ENCODE assay signal across 1 cellular context in genomic region chr6:31927242-31927867, GRCh38.
TF ChIP-seq lines count a peak whose summit lies in the region.

Gene C2, plus strand, starts transcription at chr6:31927717. Its CDS starts 36 bp downstream, at chr6:31927753.

TF ChIP-seq in HepG2, 621 proteins besides CTCF, POLR2A, EP300 and RAD21 (continued from another document and continues in another):
- TF ChIP-seq, protein P1, sequence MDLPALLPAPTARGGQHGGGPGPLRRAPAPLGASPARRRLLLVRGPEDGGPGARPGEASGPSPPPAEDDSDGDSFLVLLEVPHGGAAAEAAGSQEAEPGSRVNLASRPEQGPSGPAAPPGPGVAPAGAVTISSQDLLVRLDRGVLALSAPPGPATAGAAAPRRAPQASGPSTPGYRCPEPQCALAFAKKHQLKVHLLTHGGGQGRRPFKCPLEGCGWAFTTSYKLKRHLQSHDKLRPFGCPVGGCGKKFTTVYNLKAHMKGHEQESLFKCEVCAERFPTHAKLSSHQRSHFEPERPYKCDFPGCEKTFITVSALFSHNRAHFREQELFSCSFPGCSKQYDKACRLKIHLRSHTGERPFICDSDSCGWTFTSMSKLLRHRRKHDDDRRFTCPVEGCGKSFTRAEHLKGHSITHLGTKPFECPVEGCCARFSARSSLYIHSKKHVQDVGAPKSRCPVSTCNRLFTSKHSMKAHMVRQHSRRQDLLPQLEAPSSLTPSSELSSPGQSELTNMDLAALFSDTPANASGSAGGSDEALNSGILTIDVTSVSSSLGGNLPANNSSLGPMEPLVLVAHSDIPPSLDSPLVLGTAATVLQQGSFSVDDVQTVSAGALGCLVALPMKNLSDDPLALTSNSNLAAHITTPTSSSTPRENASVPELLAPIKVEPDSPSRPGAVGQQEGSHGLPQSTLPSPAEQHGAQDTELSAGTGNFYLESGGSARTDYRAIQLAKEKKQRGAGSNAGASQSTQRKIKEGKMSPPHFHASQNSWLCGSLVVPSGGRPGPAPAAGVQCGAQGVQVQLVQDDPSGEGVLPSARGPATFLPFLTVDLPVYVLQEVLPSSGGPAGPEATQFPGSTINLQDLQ (CRISPR knock-in tag; IDR thresholded peaks at IDR 0.05), result no peak
- TF ChIP-seq, protein P2, sequence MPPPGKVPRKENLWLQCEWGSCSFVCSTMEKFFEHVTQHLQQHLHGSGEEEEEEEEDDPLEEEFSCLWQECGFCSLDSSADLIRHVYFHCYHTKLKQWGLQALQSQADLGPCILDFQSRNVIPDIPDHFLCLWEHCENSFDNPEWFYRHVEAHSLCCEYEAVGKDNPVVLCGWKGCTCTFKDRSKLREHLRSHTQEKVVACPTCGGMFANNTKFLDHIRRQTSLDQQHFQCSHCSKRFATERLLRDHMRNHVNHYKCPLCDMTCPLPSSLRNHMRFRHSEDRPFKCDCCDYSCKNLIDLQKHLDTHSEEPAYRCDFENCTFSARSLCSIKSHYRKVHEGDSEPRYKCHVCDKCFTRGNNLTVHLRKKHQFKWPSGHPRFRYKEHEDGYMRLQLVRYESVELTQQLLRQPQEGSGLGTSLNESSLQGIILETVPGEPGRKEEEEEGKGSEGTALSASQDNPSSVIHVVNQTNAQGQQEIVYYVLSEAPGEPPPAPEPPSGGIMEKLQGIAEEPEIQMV (CRISPR knock-in tag; IDR thresholded peaks at IDR 0.05; ENCODE audit: low read depth), result 0 out of 2 replicates have a peak, but pooled peaks have one; percentile 25
- peak; percentile 59 for TF ChIP-seq MED8 (CRISPR knock-in tag; IDR thresholded peaks at IDR 0.05; ENCODE audit: insufficient replicate concordance)
- TF ChIP-seq PAX8 (CRISPR knock-in tag; IDR thresholded peaks at IDR 0.05; ENCODE audit: borderline replicate concordance), result no peak
- TF ChIP-seq ZNF530 (CRISPR knock-in tag; IDR thresholded peaks at IDR 0.05; ENCODE audit: low read depth), result no peak
- TF ChIP-seq TCF7 (IDR thresholded peaks at IDR 0.05; ENCODE audit: low read depth), result peak; percentile 36; the same call in 1 of the 2 replicates
- no peak for TF ChIP-seq NCOA1 (CRISPR knock-in tag; IDR thresholded peaks at IDR 0.05)
- TF ChIP-seq ZSCAN29 (CRISPR knock-in tag; conservative IDR thresholded peaks at IDR 0.05), result peak; percentile 61; the same call in 1 of the 2 replicates
- TF ChIP-seq MYC (CRISPR knock-in tag; IDR thresholded peaks at IDR 0.05; ENCODE audit: borderline replicate concordance), result peak; percentile 98
- 0 out of 2 replicates have a peak, but pooled peaks have one; percentile 44 for TF ChIP-seq GFI1 (CRISPR knock-in tag; IDR thresholded peaks at IDR 0.05; ENCODE audit: borderline replicate concordance)
- TF ChIP-seq, protein P3, sequence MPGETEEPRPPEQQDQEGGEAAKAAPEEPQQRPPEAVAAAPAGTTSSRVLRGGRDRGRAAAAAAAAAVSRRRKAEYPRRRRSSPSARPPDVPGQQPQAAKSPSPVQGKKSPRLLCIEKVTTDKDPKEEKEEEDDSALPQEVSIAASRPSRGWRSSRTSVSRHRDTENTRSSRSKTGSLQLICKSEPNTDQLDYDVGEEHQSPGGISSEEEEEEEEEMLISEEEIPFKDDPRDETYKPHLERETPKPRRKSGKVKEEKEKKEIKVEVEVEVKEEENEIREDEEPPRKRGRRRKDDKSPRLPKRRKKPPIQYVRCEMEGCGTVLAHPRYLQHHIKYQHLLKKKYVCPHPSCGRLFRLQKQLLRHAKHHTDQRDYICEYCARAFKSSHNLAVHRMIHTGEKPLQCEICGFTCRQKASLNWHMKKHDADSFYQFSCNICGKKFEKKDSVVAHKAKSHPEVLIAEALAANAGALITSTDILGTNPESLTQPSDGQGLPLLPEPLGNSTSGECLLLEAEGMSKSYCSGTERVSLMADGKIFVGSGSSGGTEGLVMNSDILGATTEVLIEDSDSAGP (CRISPR knock-in tag; IDR thresholded peaks at IDR 0.05; ENCODE audit: borderline replicate concordance), result peak; percentile 73; the same call in 1 of the 2 replicates
- TF ChIP-seq HES4 (CRISPR knock-in tag; IDR thresholded peaks at IDR 0.05; ENCODE audit: borderline replicate concordance), result no peak
- TF ChIP-seq CCAR2 (optimal IDR thresholded peaks at IDR 0.05; ENCODE audit: low read depth, low read length), result peak; percentile 79
- TF ChIP-seq ZNF383 (CRISPR knock-in tag; IDR thresholded peaks at IDR 0.05; ENCODE audit: borderline replicate concordance), result no peak
- no peak for TF ChIP-seq NFIB (CRISPR knock-in tag; IDR thresholded peaks at IDR 0.05; ENCODE audit: borderline replicate concordance)
- peak; percentile 81 for TF ChIP-seq BRF2 (CRISPR knock-in tag; IDR thresholded peaks at IDR 0.05)
- TF ChIP-seq ADNP (CRISPR knock-in tag; IDR thresholded peaks at IDR 0.05), result no peak
- TF ChIP-seq STAT5B (CRISPR knock-in tag; IDR thresholded peaks at IDR 0.05), result no peak
- peak; percentile 42; the same call in 1 of the 2 replicates for TF ChIP-seq ELF4 (CRISPR knock-in tag; IDR thresholded peaks at IDR 0.05; ENCODE audit: borderline replicate concordance)
- TF ChIP-seq, protein P4, sequence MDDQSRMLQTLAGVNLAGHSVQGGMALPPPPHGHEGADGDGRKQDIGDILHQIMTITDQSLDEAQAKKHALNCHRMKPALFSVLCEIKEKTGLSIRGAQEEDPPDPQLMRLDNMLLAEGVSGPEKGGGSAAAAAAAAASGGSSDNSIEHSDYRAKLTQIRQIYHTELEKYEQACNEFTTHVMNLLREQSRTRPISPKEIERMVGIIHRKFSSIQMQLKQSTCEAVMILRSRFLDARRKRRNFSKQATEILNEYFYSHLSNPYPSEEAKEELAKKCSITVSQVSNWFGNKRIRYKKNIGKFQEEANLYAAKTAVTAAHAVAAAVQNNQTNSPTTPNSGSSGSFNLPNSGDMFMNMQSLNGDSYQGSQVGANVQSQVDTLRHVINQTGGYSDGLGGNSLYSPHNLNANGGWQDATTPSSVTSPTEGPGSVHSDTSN (CRISPR knock-in tag; IDR thresholded peaks at IDR 0.05; ENCODE audit: borderline replicate concordance), result no peak
- TF ChIP-seq, protein P5, sequence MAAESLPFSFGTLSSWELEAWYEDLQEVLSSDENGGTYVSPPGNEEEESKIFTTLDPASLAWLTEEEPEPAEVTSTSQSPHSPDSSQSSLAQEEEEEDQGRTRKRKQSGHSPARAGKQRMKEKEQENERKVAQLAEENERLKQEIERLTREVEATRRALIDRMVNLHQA (CRISPR knock-in tag; IDR thresholded peaks at IDR 0.05), result no peak
- TF ChIP-seq WIZ (CRISPR knock-in tag; IDR thresholded peaks at IDR 0.05), result no peak; the same call in 1 of the 2 replicates
- TF ChIP-seq HOXA3 (CRISPR knock-in tag; IDR thresholded peaks at IDR 0.05), result peak; percentile 93
- TF ChIP-seq AGO1 (IDR thresholded peaks at IDR 0.05; ENCODE audit: low read depth, low read length, poor library complexity, severe bottlenecking), result no peak
- no peak; the same call in 1 of the 2 replicates for TF ChIP-seq ZNF569 (CRISPR knock-in tag; IDR thresholded peaks at IDR 0.05; ENCODE audit: borderline replicate concordance)
- TF ChIP-seq ZNF230 (CRISPR knock-in tag; IDR thresholded peaks at IDR 0.05), result no peak
- no peak for TF ChIP-seq ZNF235 (CRISPR knock-in tag; IDR thresholded peaks at IDR 0.05; ENCODE audit: borderline replicate concordance)
- TF ChIP-seq NFE2L2 (IDR thresholded peaks at IDR 0.05; ENCODE audit: low read length), result no peak
- TF ChIP-seq, protein P6, sequence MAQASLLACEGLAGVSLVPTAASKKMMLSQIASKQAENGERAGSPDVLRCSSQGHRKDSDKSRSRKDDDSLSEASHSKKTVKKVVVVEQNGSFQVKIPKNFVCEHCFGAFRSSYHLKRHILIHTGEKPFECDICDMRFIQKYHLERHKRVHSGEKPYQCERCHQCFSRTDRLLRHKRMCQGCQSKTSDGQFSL (CRISPR knock-in tag; IDR thresholded peaks at IDR 0.05), result peak; percentile 82; the same call in 1 of the 2 replicates
- TF ChIP-seq ZSCAN12 (CRISPR knock-in tag; IDR thresholded peaks at IDR 0.05), result no peak
- peak; percentile 23; the same call in 1 of the 2 replicates for TF ChIP-seq RFX3 (CRISPR knock-in tag; IDR thresholded peaks at IDR 0.05)
- no peak for TF ChIP-seq ZNF17 (CRISPR knock-in tag; IDR thresholded peaks at IDR 0.05)
- TF ChIP-seq ZNF746 (CRISPR knock-in tag; IDR thresholded peaks at IDR 0.05), result peak; percentile 78
- peak; percentile 67; the same call in 1 of the 2 replicates for TF ChIP-seq SAFB2 (CRISPR knock-in tag; IDR thresholded peaks at IDR 0.05; ENCODE audit: borderline replicate concordance, low read depth)
- peak; percentile 73; the same call in 1 of the 2 replicates for TF ChIP-seq TMF1 (CRISPR knock-in tag; IDR thresholded peaks at IDR 0.05; ENCODE audit: low read depth)
- no peak for TF ChIP-seq ATF7 (IDR thresholded peaks at IDR 0.05)
- peak; percentile 63; the same call in 1 of the 2 replicates for TF ChIP-seq ATF7 (CRISPR knock-in tag; IDR thresholded peaks at IDR 0.05)
- TF ChIP-seq SKI (IDR thresholded peaks at IDR 0.05; ENCODE audit: partially characterized antibody), result peak; percentile 72
- TF ChIP-seq NR2F2 (IDR thresholded peaks at IDR 0.05; ENCODE audit: borderline replicate concordance, low read depth), result no peak; the same call in 1 of the 2 replicates
- TF ChIP-seq, protein P7, sequence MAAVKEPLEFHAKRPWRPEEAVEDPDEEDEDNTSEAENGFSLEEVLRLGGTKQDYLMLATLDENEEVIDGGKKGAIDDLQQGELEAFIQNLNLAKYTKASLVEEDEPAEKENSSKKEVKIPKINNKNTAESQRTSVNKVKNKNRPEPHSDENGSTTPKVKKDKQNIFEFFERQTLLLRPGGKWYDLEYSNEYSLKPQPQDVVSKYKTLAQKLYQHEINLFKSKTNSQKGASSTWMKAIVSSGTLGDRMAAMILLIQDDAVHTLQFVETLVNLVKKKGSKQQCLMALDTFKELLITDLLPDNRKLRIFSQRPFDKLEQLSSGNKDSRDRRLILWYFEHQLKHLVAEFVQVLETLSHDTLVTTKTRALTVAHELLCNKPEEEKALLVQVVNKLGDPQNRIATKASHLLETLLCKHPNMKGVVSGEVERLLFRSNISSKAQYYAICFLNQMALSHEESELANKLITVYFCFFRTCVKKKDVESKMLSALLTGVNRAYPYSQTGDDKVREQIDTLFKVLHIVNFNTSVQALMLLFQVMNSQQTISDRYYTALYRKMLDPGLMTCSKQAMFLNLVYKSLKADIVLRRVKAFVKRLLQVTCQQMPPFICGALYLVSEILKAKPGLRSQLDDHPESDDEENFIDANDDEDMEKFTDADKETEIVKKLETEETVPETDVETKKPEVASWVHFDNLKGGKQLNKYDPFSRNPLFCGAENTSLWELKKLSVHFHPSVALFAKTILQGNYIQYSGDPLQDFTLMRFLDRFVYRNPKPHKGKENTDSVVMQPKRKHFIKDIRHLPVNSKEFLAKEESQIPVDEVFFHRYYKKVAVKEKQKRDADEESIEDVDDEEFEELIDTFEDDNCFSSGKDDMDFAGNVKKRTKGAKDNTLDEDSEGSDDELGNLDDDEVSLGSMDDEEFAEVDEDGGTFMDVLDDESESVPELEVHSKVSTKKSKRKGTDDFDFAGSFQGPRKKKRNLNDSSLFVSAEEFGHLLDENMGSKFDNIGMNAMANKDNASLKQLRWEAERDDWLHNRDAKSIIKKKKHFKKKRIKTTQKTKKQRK (IDR thresholded peaks at IDR 0.05; ENCODE audit: low read length), result no peak
- TF ChIP-seq, protein P8, sequence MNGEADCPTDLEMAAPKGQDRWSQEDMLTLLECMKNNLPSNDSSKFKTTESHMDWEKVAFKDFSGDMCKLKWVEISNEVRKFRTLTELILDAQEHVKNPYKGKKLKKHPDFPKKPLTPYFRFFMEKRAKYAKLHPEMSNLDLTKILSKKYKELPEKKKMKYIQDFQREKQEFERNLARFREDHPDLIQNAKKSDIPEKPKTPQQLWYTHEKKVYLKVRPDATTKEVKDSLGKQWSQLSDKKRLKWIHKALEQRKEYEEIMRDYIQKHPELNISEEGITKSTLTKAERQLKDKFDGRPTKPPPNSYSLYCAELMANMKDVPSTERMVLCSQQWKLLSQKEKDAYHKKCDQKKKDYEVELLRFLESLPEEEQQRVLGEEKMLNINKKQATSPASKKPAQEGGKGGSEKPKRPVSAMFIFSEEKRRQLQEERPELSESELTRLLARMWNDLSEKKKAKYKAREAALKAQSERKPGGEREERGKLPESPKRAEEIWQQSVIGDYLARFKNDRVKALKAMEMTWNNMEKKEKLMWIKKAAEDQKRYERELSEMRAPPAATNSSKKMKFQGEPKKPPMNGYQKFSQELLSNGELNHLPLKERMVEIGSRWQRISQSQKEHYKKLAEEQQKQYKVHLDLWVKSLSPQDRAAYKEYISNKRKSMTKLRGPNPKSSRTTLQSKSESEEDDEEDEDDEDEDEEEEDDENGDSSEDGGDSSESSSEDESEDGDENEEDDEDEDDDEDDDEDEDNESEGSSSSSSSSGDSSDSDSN (CRISPR knock-in tag; IDR thresholded peaks at IDR 0.05), result peak; percentile 75
- TF ChIP-seq ZNF225 (CRISPR knock-in tag; IDR thresholded peaks at IDR 0.05), result no peak
- TF ChIP-seq, protein P9, sequence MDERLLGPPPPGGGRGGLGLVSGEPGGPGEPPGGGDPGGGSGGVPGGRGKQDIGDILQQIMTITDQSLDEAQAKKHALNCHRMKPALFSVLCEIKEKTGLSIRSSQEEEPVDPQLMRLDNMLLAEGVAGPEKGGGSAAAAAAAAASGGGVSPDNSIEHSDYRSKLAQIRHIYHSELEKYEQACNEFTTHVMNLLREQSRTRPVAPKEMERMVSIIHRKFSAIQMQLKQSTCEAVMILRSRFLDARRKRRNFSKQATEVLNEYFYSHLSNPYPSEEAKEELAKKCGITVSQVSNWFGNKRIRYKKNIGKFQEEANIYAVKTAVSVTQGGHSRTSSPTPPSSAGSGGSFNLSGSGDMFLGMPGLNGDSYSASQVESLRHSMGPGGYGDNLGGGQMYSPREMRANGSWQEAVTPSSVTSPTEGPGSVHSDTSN (CRISPR knock-in tag; IDR thresholded peaks at IDR 0.05), result no peak
- no peak for TF ChIP-seq ZFP62 (CRISPR knock-in tag; IDR thresholded peaks at IDR 0.05)
- no peak for TF ChIP-seq ZNF296 (CRISPR knock-in tag; conservative IDR thresholded peaks at IDR 0.05)
- no peak for TF ChIP-seq PCBP1 (IDR thresholded peaks at IDR 0.05; ENCODE audit: borderline replicate concordance, low read depth, low read length)
- TF ChIP-seq PHF21A (CRISPR knock-in tag; IDR thresholded peaks at IDR 0.05), result peak; percentile 94
- 0 out of 2 replicates have a peak, but pooled peaks have one; percentile 67 for TF ChIP-seq IRF9 (CRISPR knock-in tag; IDR thresholded peaks at IDR 0.05; ENCODE audit: borderline replicate concordance)
- 0 out of 2 replicates have a peak, but pooled peaks have one; percentile 50 for TF ChIP-seq ZNF709 (CRISPR knock-in tag; IDR thresholded peaks at IDR 0.05)
- TF ChIP-seq RBM39 (IDR thresholded peaks at IDR 0.05; ENCODE audit: low read depth, low read length, poor library complexity, severe bottlenecking), result no peak
- no peak for TF ChIP-seq ZNF557 (CRISPR knock-in tag; IDR thresholded peaks at IDR 0.05)
- TF ChIP-seq ZKSCAN5 (CRISPR knock-in tag; IDR thresholded peaks at IDR 0.05), result no peak
